Comparison of ENCODE assay signal across 8 cellular contexts in genomic region chr3:185175370-185175987, GRCh38.
DNase-seq lines count a peak whose midpoint lies in the region; ATAC-seq and TF ChIP-seq lines count a peak whose summit lies in the region.

No MANE protein-coding gene starts in this region.

- peak overlapping the region; percentile 47 to 64 (median 63) for H3K4me3 Mint-ChIP-seq in nephron

- H3K4me3 ChIP-seq in epithelial cell of esophagus (ENCODE audit: low read length) = no peak overlapping the region

- DNase-seq in GM03348 (ENCODE audit: low spot score) = peak; percentile 14
- DNase-seq in HCEC 1CT = peak; percentile 14
- DNase-seq in NCI-H524 (lab: John Stamatoyannopoulos, UW) = peak; percentile 57 to 79
- DNase-seq in epithelial cell of esophagus (ENCODE audit: low read depth) = peak; percentile 21
- DNase-seq in T1000 (lab: John Stamatoyannopoulos, UW) = no peak
- DNase-seq in stimulated activated CD4-positive, alpha-beta T cell treated with anti-CD3 and anti-CD28 coated beads, Interleukin-1b, Interleukin-23, amount 100 ng/mL, for 48 hours = no peak

- H3K27ac Mint-ChIP-seq in nephron = peak overlapping the region; percentile 91 to 98 (median 94)

- TF ChIP-seq CTCF in epithelial cell of esophagus (IDR thresholded peaks at IDR 0.05; ENCODE audit: insufficient read depth, low read depth, low read length, missing control alignments) (no peak), nephron (IDR thresholded peaks at IDR 0.05; ENCODE audit: unreplicated experiment in 3 of 3) (no peak)

- H3K9me3 Mint-ChIP-seq in nephron = no peaks in the 10 kb centered on the region

- no peaks in the 10 kb centered on the region for H3K36me3 Mint-ChIP-seq in nephron (ENCODE audit: low read depth)

- no peak for ATAC-seq in HG03521 (IDR thresholded peaks at IDR 0.05; ENCODE audit: unreplicated experiment)

- H3K4me1 Mint-ChIP-seq in nephron = peaks cover 16% of the 10 kb centered on the region

- no peaks in the 10 kb centered on the region for H3K27me3 Mint-ChIP-seq in nephron (ENCODE audit: low read depth)

Comparison
In these comparisons a context has a peak if more than half of its experiments do, and no peak if none do; other contexts are left out.
1. DNase-seq: peak in GM03348 (single experiment), HCEC 1CT (single experiment), NCI-H524 (2 of 2) and epithelial cell of esophagus (single experiment); none in T1000 (single experiment) and stimulated activated CD4-positive, alpha-beta T cell treated with anti-CD3 and anti-CD28 coated beads, Interleukin-1b, Interleukin-23, amount 100 ng/mL, for 48 hours (single experiment).